Comparison of ENCODE assay signal across 8 cellular contexts in the genomic region with DNA sequence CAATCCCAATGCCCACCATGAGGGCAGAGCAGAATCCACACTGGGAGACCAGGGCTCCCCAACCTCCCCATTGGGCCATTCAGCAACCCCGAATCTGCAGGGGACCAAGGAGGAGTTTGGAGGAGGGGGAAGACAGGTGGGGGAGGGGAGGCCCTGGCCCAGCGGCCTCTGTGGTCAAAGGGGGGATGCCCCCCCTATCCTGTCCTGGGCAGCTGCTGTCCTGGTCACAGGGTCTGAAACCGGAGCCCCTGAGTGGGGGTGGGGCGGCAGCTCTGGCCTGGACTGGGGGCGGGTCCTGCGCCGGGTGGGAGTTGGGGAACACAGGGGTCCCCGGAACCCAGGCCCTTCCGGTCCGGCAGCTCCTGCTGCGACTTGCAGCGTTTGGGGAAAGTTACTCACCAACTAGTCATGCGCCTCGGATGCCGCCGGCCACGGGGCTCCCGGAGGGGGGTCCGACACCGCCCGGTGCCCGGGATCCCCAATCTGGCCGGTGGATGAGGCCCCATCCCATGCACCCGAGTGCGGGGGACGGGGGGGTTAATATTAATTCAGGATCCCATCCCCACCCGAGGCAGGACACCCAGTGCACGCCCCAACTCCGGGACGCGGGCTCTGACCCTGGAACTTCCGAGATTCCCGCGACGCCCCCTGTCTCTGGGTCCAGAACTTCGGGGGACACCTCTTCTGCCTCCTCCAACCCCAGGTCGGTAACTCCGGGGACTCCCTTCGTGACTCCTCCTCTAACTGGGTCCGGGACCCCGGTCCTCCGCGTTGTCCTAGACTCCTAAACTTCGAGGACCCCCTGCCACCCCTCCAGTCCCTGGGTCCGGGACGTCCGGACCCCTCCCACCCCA. TPM values are rescaled to one million over a fixed set of nuclear protein-coding genes. Genes with fewer than 3 reads are reported as not detected.
DNase-seq lines count a peak whose midpoint lies in the region; ATAC-seq, FAIRE-seq and TF ChIP-seq lines count a peak whose summit lies in the region.

No MANE protein-coding gene starts in this region.

- H3K9ac ChIP-seq in SK-N-MC (ENCODE audit: insufficient read length): peak overlapping the region; percentile 75

- no peak overlapping the region for H3K27ac ChIP-seq in SK-N-MC
- peak overlapping the region in 1 of 2 donors; percentile 1 for H3K27ac ChIP-seq in esophagus (ENCODE audit: low read depth in 2 of 2, low read length in 1 of 2)
- peak overlapping the region; percentile 42 for H3K27ac ChIP-seq in upper lobe of right lung

- no peak for TF ChIP-seq POLR2A in H54 (IDR thresholded peaks at IDR 0.05; ENCODE audit: low read depth, low read length)

- ATAC-seq in upper lobe of right lung: peak; percentile 31
- ATAC-seq in HG02623 (IDR thresholded peaks at IDR 0.05; ENCODE audit: unreplicated experiment): no peak
- ATAC-seq in activated CD4-positive, CD25-positive, alpha-beta regulatory T cell treated with anti-CD3 and anti-CD28 coated beads, Interleukin-2, amount 50 U/mL, for 24 hours: no peak

- intact Hi-C loops in upper lobe of right lung (cut with DNase I): no loop called here

- no peaks in the 10 kb centered on the region for H3K27me3 ChIP-seq in esophagus (ENCODE audit: control insufficient read depth in 1 of 2, insufficient read depth in 2 of 2, low read length in 2 of 2)
- H3K27me3 ChIP-seq in upper lobe of right lung: no peaks in the 10 kb centered on the region

- H3K36me3 ChIP-seq in SK-N-MC (ENCODE audit: insufficient read depth, low read length) (no peaks in the 10 kb centered on the region), esophagus (ENCODE audit: control insufficient read depth in 2 of 2, insufficient read depth in 2 of 2, low read length in 1 of 2) (no peaks in the 10 kb centered on the region), upper lobe of right lung (no peaks in the 10 kb centered on the region)

- no peak for TF ChIP-seq CTCF in upper lobe of right lung (IDR thresholded peaks at IDR 0.05)

- H3K9me3 ChIP-seq in SK-N-MC (ENCODE audit: low read depth, low read length): no peaks in the 10 kb centered on the region
- no peaks in the 10 kb centered on the region for H3K9me3 ChIP-seq in esophagus (ENCODE audit: control insufficient read depth in 2 of 2, insufficient read depth in 1 of 2, low read depth in 1 of 2, low read length in 1 of 2)
- no peaks in the 10 kb centered on the region for H3K9me3 ChIP-seq in upper lobe of right lung

- WGBS in esophagus, 2 donors: 1% methylated on average over 40 to 47 of the region's 47 CpGs

- peak overlapping the region; percentile 87 for H3K4me3 ChIP-seq in SK-N-MC
- H3K4me3 ChIP-seq in esophagus (ENCODE audit: low read depth in 1 of 2, low read length in 2 of 2): peak overlapping the region; percentile 55 to 69
- peak overlapping the region; percentile 67 for H3K4me3 ChIP-seq in upper lobe of right lung

- DNase-seq in H54 (ENCODE audit: insufficient read length, low spot score) (peak; percentile 88), SK-N-MC (ENCODE audit: low read depth, low spot score) (no peak), mucosa of gallbladder (ENCODE audit: low spot score) (peak; percentile 38), upper lobe of right lung (peak; percentile 75)
- DNase-seq in activated CD4-positive, alpha-beta T cell treated with anti-CD3 and anti-CD28 coated beads for 4 hours: no peak

- no peak for FAIRE-seq in H54 (lab: Jason Lieb, UNC)

- H3K4me1 ChIP-seq in esophagus (ENCODE audit: control insufficient read depth in 2 of 2, insufficient read depth in 2 of 2, low read length in 1 of 2) (peaks cover 0 to 2% of the 10 kb centered on the region in 2 donors), upper lobe of right lung (peaks cover 8% of the 10 kb centered on the region)

RNA-seq across cellular contexts. Expression of gene HOMER3, which starts 0.9 kb away (rescaled TPM):
- polyA plus RNA-seq in esophagus: 10 to 100 TPM in 1 of 2 donors, 1 to 10 TPM in 1; 8.9 to 12.6 TPM
- total RNA-seq in mucosa of gallbladder (24.5 TPM), upper lobe of right lung (29.3 TPM)

RNA-seq across cellular contexts. Expression of gene DDX49, which starts 20.6 kb away (rescaled TPM):
- polyA plus RNA-seq in esophagus: 10 to 100 TPM; 39.4 to 52.4 TPM
- total RNA-seq in mucosa of gallbladder (34.2 TPM), upper lobe of right lung (45.9 TPM)

RNA-seq across cellular contexts. Expression of gene COPE, which starts 21.0 kb away (rescaled TPM):
- polyA plus RNA-seq in esophagus: 100 to 1,000 TPM; 192 to 214 TPM
- total RNA-seq in mucosa of gallbladder: 183 TPM
- total RNA-seq in upper lobe of right lung: 141 TPM

RNA-seq across cellular contexts. Expression of gene CERS1, which starts 44.2 kb away (rescaled TPM):
- under 1 TPM; 0.08 to 0.12 TPM for polyA plus RNA-seq in esophagus
- total RNA-seq in mucosa of gallbladder (1.8 TPM), upper lobe of right lung (not detected)

Comparison
In these comparisons a context has a peak if more than half of its experiments do, and no peak if none do; other contexts are left out.
1. DNase-seq: peak in H54 (single experiment), mucosa of gallbladder (single experiment) and upper lobe of right lung (single experiment); none in SK-N-MC (single experiment) and activated CD4-positive, alpha-beta T cell treated with anti-CD3 and anti-CD28 coated beads for 4 hours (0 of 2).
2. Peak in every context shown above with its lines, with median percentiles within 50 percentile points of each other: H3K4me3 ChIP-seq.